In genomic region chr11:70317576-70318305, GRCh38 we compare ENCODE assay signal across 17 cellular contexts. TPM values are rescaled to one million over a fixed set of nuclear protein-coding genes. Genes with fewer than 3 reads are reported as not detected.
DNase-seq lines count a peak whose midpoint lies in the region; ATAC-seq and TF ChIP-seq lines count a peak whose summit lies in the region.
"Had no signal": no experiment of that assay in that cellular context is flagged by ENCODE, and none has a peak within 500 bp of the region (broad histone marks: within the 10 kb centered on the region; RNA-seq: fewer than 3 reads in every experiment).

No MANE protein-coding gene starts in this region.

- no CpG with 5 or more reads among the region's 14 CpGs for WGBS in neuronal stem cell (ENCODE audit: extremely low coverage in 2 of 2, insufficient read length in 2 of 2, insufficient replicate concordance in 1 of 2), 2 donors

- H3K27me3 ChIP-seq in HL-60 (ENCODE audit: insufficient read depth, poor library complexity, severe bottlenecking) (no peaks in the 10 kb centered on the region), neuronal stem cell (ENCODE audit: control insufficient read depth in 3 of 3, insufficient read depth in 3 of 3, low read depth in 1 of 3, low read length in 3 of 3) (no peaks in the 10 kb centered on the region)
- H3K27me3 ChIP-seq: BLaER1 treated with 17β-estradiol and CSF1 and Interleukin-3, amounts not matched to agents 10 nM and 100 nM had no signal

- ATAC-seq in left cardiac atrium (no peak), GM19324 (IDR thresholded peaks at IDR 0.05; ENCODE audit: low FRiP score, unreplicated experiment) (no peak)
- ATAC-seq: Panc1, T-cell had no signal

- DNase-seq in CD1c-positive myeloid dendritic cell (ENCODE audit: extremely low spot score) (peak; percentile 37), HL-60 (ENCODE audit: low read depth in 1 of 2, low spot score in 1 of 2) (peak; percentile 57 to 63), SKM-1 treated with dmso at 0.1 percent for 144 hours (lab: John Stamatoyannopoulos, UW; ENCODE audit: unreplicated experiment) (peak; percentile 5), neuronal stem cell (ENCODE audit: low spot score) (no peak), left cardiac atrium (no peak)
- DNase-seq in activated T-cell treated with anti-CD3 and anti-CD28 coated beads, Interleukin-2, amount 50 U/mL, for 1 hour = no peak
- DNase-seq: CD8-positive, alpha-beta memory T cell; DMS79; NCI-H1105; NCI-H1694 treated with DMSO at 0.1 percent for 48 hours; NCI-H226; NCI-H524; NCI-H82; T-cell had no signal

- 0 out of 2 replicates have a peak overlapping the region, but pooled peaks have one; percentile 7 for H3K27ac ChIP-seq in HL-60 (replicated peaks)
- H3K27ac ChIP-seq in neuronal stem cell (replicated peaks; ENCODE audit: low read length) = no peak overlapping the region

- H3K4me1 ChIP-seq in neuronal stem cell (ENCODE audit: control insufficient read depth in 2 of 2, insufficient read depth in 1 of 2, low read depth in 1 of 2, low read length in 2 of 2) = peaks cover 12 to 28% of the 10 kb centered on the region in 2 donors

- peaks cover 7% of the 10 kb centered on the region for H3K79me1 ChIP-seq in neuronal stem cell (ENCODE audit: low read depth, low read length)

- H2BK15ac ChIP-seq in neuronal stem cell (ENCODE audit: low read length) = no peak overlapping the region

- H3K4me3 ChIP-seq in HL-60 (replicated peaks; ENCODE audit: insufficient read depth, low read length) (no peak overlapping the region), neuronal stem cell (ENCODE audit: low read length in 2 of 2) (no peak overlapping the region)
- H3K4me3 ChIP-seq: BLaER1 treated with 17β-estradiol and CSF1 and Interleukin-3, amounts not matched to agents 10 nM and 100 nM had no signal

- H2BK5ac ChIP-seq in neuronal stem cell (ENCODE audit: low read length) = no peak overlapping the region

- H2BK12ac ChIP-seq in neuronal stem cell (ENCODE audit: low read length) = no peak overlapping the region

- no peak overlapping the region for H2AFZ ChIP-seq in neuronal stem cell (ENCODE audit: low read length)

- no peak overlapping the region for H3K14ac ChIP-seq in neuronal stem cell (ENCODE audit: low read length)

- H3K4me2 ChIP-seq in neuronal stem cell (ENCODE audit: insufficient read depth, low read length, poor library complexity, severe bottlenecking) = no peak overlapping the region

- H2BK120ac ChIP-seq in neuronal stem cell (ENCODE audit: low read depth, low read length) = no peak overlapping the region

- H3K9ac ChIP-seq in neuronal stem cell (ENCODE audit: low read depth, low read length, poor library complexity) = no peak overlapping the region
- H3K9ac ChIP-seq: BLaER1 treated with 17β-estradiol and CSF1 and Interleukin-3, amounts not matched to agents 10 nM and 100 nM had no signal

- intact Hi-C loops in left cardiac atrium (cut with DNase I) = no loop called here

- peaks cover 0 to 2% of the 10 kb centered on the region in 2 donors for H3K9me3 ChIP-seq in neuronal stem cell (replicated peaks in 1 of 2; ENCODE audit: control insufficient read depth in 2 of 2, insufficient read depth in 1 of 2, low read depth in 1 of 2, low read length in 2 of 2)
- H3K9me3 ChIP-seq: BLaER1 treated with 17β-estradiol and CSF1 and Interleukin-3, amounts not matched to agents 10 nM and 100 nM had no signal

- no peak overlapping the region for H4K8ac ChIP-seq in neuronal stem cell (ENCODE audit: low read depth, low read length)

- H4K91ac ChIP-seq in neuronal stem cell (ENCODE audit: low read depth, low read length, poor library complexity) = no peak overlapping the region

- peak overlapping the region; percentile 10 for H3K23ac ChIP-seq in neuronal stem cell (ENCODE audit: low read depth, low read length, poor library complexity)

- no peak overlapping the region for H2AK5ac ChIP-seq in neuronal stem cell (ENCODE audit: low read depth, low read length)

- H3K18ac ChIP-seq in neuronal stem cell (ENCODE audit: low read length) = no peak overlapping the region

- H3K4ac ChIP-seq in neuronal stem cell (ENCODE audit: low read length) = no peak overlapping the region

- no peak for TF ChIP-seq CTCF in HL-60 (IDR thresholded peaks at IDR 0.05; ENCODE audit: insufficient read depth, low read length)

- peaks cover 0 to 31% of the 10 kb centered on the region in 2 donors for H3K36me3 ChIP-seq in neuronal stem cell (replicated peaks in 1 of 2; ENCODE audit: control insufficient read depth in 2 of 2, insufficient read depth in 2 of 2, low read length in 2 of 2)

RNA-seq across cellular contexts. Expression of gene PPFIA1, which starts 47.3 kb away (rescaled TPM):
- polyA plus RNA-seq in neuronal stem cell (2013, experiment 1 of 2) = 27.6 TPM
- 28.2 TPM for polyA plus RNA-seq in neuronal stem cell (2013, experiment 2 of 2)
- 10 to 100 TPM; 32.0 to 39.8 TPM for total RNA-seq in left cardiac atrium

Comparison
In these comparisons a context has a peak if more than half of its experiments do, and no peak if none do; other contexts are left out.
1. DNase-seq: peak in CD1c-positive myeloid dendritic cell (single experiment), HL-60 (2 of 2) and SKM-1 treated with dmso at 0.1 percent for 144 hours (single experiment); none in neuronal stem cell (single experiment), left cardiac atrium (single experiment) and activated T-cell treated with anti-CD3 and anti-CD28 coated beads, Interleukin-2, amount 50 U/mL, for 1 hour (single experiment).